In the genomic region with DNA sequence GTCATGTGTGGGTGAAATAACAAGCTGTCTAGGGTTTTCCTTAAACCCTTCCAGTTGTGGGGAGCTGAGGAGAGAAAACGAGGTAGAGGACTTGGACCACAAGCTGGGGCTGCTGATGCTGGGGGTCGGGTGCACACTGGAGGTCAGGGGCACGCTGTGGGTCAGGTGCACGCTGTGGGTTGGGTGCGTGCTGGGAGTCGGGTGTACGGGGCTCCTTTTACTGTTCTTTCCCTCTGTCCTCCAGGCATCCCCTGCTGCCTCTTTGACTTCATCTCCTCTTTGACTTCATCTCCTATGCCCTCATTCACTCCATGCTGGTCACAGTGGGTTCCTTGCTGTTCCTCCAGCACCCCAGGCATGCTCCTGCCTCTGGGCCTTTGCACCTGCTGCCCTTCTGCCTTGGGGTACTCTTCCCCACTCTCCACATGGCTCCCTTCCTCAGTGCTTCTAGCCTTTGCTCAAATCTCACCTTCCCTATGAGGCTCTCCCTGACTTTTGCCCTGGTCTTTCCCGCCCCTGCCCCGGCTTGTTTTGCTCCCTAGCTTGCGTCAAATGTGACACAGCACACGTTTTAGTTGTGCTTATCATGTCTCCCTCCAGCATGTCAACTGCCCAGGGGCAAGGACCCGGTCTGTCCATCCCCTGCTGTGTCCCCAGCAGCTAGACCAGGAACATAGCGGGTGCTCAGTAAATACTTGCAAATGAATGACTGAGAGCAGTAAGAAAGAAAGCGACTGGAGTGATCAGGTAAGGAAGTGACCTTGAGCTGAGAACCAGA, we compare ENCODE assay signal across 1 cellular context.
TF ChIP-seq lines count a peak whose summit lies in the region.

No MANE protein-coding gene starts in this region.

TF ChIP-seq in IMR-90, 13 proteins besides CTCF, POLR2A, EP300 and RAD21:
- TF ChIP-seq FOS (IDR thresholded peaks at IDR 0.05; ENCODE audit: low read depth, low read length) (no peak), CHD1 (IDR thresholded peaks at IDR 0.05; ENCODE audit: low read depth, low read length) (no peak), RFX5 (IDR thresholded peaks at IDR 0.05; ENCODE audit: low read depth, low read length) (no peak), SMC3 (IDR thresholded peaks at IDR 0.05; ENCODE audit: low read depth, low read length) (no peak), RCOR1 (IDR thresholded peaks at IDR 0.05; ENCODE audit: insufficient replicate concordance, low read length) (no peak), MAFK (IDR thresholded peaks at IDR 0.05; ENCODE audit: low read depth, low read length) (no peak), NFE2L2 (IDR thresholded peaks at IDR 0.05; ENCODE audit: low read depth, low read length) (no peak), BHLHE40 (IDR thresholded peaks at IDR 0.05; ENCODE audit: low read depth, low read length) (no peak), CEBPB (IDR thresholded peaks at IDR 0.05; ENCODE audit: low read depth, low read length) (no peak), MAZ (IDR thresholded peaks at IDR 0.05; ENCODE audit: borderline replicate concordance, low read depth, low read length) (no peak), MXI1 (IDR thresholded peaks at IDR 0.05; ENCODE audit: borderline replicate concordance, low read depth, low read length) (no peak)
- TF ChIP-seq, protein P1, sequence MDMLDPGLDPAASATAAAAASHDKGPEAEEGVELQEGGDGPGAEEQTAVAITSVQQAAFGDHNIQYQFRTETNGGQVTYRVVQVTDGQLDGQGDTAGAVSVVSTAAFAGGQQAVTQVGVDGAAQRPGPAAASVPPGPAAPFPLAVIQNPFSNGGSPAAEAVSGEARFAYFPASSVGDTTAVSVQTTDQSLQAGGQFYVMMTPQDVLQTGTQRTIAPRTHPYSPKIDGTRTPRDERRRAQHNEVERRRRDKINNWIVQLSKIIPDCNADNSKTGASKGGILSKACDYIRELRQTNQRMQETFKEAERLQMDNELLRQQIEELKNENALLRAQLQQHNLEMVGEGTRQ (IDR thresholded peaks at IDR 0.05; ENCODE audit: low read depth, low read length): no peak
- TF ChIP-seq, protein P2, sequence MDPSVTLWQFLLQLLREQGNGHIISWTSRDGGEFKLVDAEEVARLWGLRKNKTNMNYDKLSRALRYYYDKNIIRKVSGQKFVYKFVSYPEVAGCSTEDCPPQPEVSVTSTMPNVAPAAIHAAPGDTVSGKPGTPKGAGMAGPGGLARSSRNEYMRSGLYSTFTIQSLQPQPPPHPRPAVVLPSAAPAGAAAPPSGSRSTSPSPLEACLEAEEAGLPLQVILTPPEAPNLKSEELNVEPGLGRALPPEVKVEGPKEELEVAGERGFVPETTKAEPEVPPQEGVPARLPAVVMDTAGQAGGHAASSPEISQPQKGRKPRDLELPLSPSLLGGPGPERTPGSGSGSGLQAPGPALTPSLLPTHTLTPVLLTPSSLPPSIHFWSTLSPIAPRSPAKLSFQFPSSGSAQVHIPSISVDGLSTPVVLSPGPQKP (IDR thresholded peaks at IDR 0.05; ENCODE audit: borderline replicate concordance, low read depth, low read length): no peak
